In genomic region chr15:33171202-33171601, GRCh38 we compare ENCODE assay signal across 9 cellular contexts.
"Had no signal": no experiment of that assay in that cellular context is flagged by ENCODE, and none has a peak within 500 bp of the region (broad histone marks: within the 10 kb centered on the region; RNA-seq: fewer than 3 reads in every experiment).

No MANE protein-coding gene starts in this region.

- H2AFZ ChIP-seq: GM23248, GM23338 had no signal

- FAIRE-seq: H54 had no signal

- H3K4me1 ChIP-seq: HAP-1 had no signal

- H3K4me3 ChIP-seq: GM23248, GM23338, HAP-1 had no signal

- H3K9ac ChIP-seq: GM23248 had no signal

- DNase-seq: GM23248, GOT3, H7, H9, HCEC 1CT, HFFc6 had no signal

- H3K36me3 ChIP-seq: HAP-1 had no signal

- H3K4me2 ChIP-seq: GM23338 had no signal

- H3K9me3 ChIP-seq: HAP-1 had no signal

- H3K27ac ChIP-seq: GM23248 had no signal
